8 cellular contexts compared by ENCODE assay signal in genomic region chr1:143936461-143937115, GRCh38. TPM values are rescaled to one million over a fixed set of nuclear protein-coding genes. Genes with fewer than 3 reads are reported as not detected.
A peak's percentile ranks its signal among the peaks of the same experiment; 100 is the strongest.
DNase-seq lines count a peak whose midpoint lies in the region; ATAC-seq and TF ChIP-seq lines count a peak whose summit lies in the region.
"Not testable (repeated sequence)": the region's sequence is repeated elsewhere in the genome, so short reads cannot be mapped to it uniquely, and the experiment has no call there.

No MANE protein-coding gene starts in this region.

- H3K4me1 Mint-ChIP-seq in brain; osteocyte (ENCODE audit: unreplicated experiment): not testable (repeated sequence)

- TF ChIP-seq CTCF in Peyer's patch (IDR thresholded peaks at IDR 0.05) = peak in 3 of 6 experiments; percentile 19 to 31 (median 27)
- TF ChIP-seq CTCF in brain (conservative IDR thresholded peaks at IDR 0.05) = peak; percentile 56 to 65
- TF ChIP-seq CTCF in heart right ventricle (IDR thresholded peaks at IDR 0.05) = peak in 7 of 9 donors; percentile 24 to 65 (median 55)
- peak; percentile 63 for TF ChIP-seq CTCF in osteocyte (IDR thresholded peaks at IDR 0.05)

- not testable (repeated sequence) for H3K9me3 ChIP-seq in Peyer's patch, heart right ventricle

- not testable (repeated sequence) for H3K36me3 ChIP-seq in Peyer's patch, heart right ventricle

- H3K9me3 Mint-ChIP-seq in brain; osteocyte (ENCODE audit: unreplicated experiment): not testable (repeated sequence)

- DNase-seq in DMS153 treated with DMSO at 0.1 percent for 48 hours (lab: John Stamatoyannopoulos, UW; ENCODE audit: unreplicated experiment) (peak; percentile 7), KG1 (lab: John Stamatoyannopoulos, UW) (peak; percentile 1), Peyer's patch (peak in 2 of 3 donors; percentile 21 to 78), heart right ventricle (peak in 1 of 2 donors; percentile 69), substantia nigra (lab: John Stamatoyannopoulos, UW) (peak in 28 of 49 donors; percentile 0 to 44 (median 8))
- DNase-seq in activated CD4-positive, alpha-beta T cell treated with anti-CD3 and anti-CD28 coated beads, Interleukin-2, amount 50 U/mL, for 4 hours = peak; percentile 24 to 34
- not testable (repeated sequence) for DNase-seq in osteocyte (ENCODE audit: extremely low spot score, unreplicated experiment)

- H3K27ac ChIP-seq in Peyer's patch; heart right ventricle; substantia nigra (ENCODE audit: low read depth, low read length, poor library complexity, severe bottlenecking): not testable (repeated sequence)

- peak; percentile 63 to 84 (median 76) for ATAC-seq in heart right ventricle

- not testable (repeated sequence) for H3K4me1 ChIP-seq in Peyer's patch, heart right ventricle

- not testable (repeated sequence) for TF ChIP-seq POLR2A in Peyer's patch (IDR thresholded peaks at IDR 0.05)

- H3K4me3 Mint-ChIP-seq in brain; osteocyte (ENCODE audit: unreplicated experiment): not testable (repeated sequence)

- H3K4me3 ChIP-seq in Peyer's patch, heart right ventricle: not testable (repeated sequence)

- WGBS in heart right ventricle, 2 donors = 13 to 19% methylated on average over 3 to 4 of the region's 8 CpGs

- H3K27me3 ChIP-seq in Peyer's patch, heart right ventricle: not testable (repeated sequence)

- H3K36me3 Mint-ChIP-seq in brain; osteocyte (ENCODE audit: unreplicated experiment): not testable (repeated sequence)

- H3K27me3 Mint-ChIP-seq in brain; osteocyte (ENCODE audit: unreplicated experiment): not testable (repeated sequence)

- not testable (repeated sequence) for H3K27ac Mint-ChIP-seq in brain; osteocyte (ENCODE audit: unreplicated experiment)

- intact Hi-C loops in heart right ventricle (cut with DNase I) = not testable (repeated sequence)

RNA-seq across cellular contexts. Expression of gene FAM72C, which starts 35.2 kb away (rescaled TPM):
- total RNA-seq in Peyer's patch = under 1 TPM in 1 of 4 donors, not detected in 3; 0.47 TPM
- polyA plus RNA-seq in brain (ENCODE audit: insufficient read depth, low read depth, low replicate concordance) = 7.8 TPM
- under 1 TPM in 4 of 10 donors, not detected in 6; 0.15 to 0.37 (median 0.23) TPM for total RNA-seq in heart right ventricle
- polyA plus RNA-seq in heart right ventricle = not detected
- 0.27 and 0.65 TPM in 2 replicates for total RNA-seq in osteocyte
